Comparison of ENCODE assay signal across 9 cellular contexts in the genomic region with DNA sequence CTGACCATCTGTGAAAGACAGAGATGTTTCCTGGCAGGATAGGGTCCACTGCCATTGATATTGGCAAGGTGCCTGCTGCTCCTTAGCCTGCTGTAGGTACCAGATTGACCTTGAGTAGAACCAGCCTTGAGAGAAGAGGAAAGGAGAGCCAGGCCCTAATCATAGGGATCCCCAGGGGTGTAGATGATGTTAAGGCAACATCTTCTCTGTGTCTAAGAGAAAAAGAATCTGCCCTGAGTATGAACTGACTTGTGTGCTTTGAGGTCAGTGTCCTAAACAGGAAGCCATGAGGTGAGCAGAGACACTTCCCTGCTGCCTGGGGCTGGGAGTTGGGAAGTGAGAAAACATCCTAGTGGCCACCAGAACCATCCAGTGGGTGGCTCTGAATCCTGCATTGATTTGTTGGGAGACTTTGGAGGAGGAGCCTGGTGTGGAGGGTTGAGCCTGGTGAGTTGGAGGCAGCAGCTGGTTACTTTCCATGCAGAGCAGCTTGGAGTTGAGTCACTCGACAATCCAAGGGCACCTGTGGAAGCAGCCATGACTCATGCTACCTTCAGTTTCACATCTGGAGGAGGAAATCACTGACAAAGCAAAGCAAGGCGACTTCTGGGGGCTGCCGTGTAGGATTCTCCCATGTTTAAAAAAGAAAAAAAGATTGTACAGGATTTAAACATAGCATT. TPM values are rescaled to one million over a fixed set of nuclear protein-coding genes. Genes with fewer than 3 reads are reported as not detected.
DNase-seq lines count a peak whose midpoint lies in the region; ATAC-seq, FAIRE-seq and TF ChIP-seq lines count a peak whose summit lies in the region.
"Had no signal": no experiment of that assay in that cellular context is flagged by ENCODE, and none has a peak within 500 bp of the region (broad histone marks: within the 10 kb centered on the region; RNA-seq: fewer than 3 reads in every experiment).

No MANE protein-coding gene starts in this region.

- H3K9me3 Mint-ChIP-seq in endodermal cell (no peaks in the 10 kb centered on the region), nephron progenitor cell (no peaks in the 10 kb centered on the region)

- H3K9me3 ChIP-seq in WERI-Rb-1 (ENCODE audit: severe bottlenecking) = no peaks in the 10 kb centered on the region
- H3K9me3 ChIP-seq in endodermal cell (ENCODE audit: control insufficient read depth, low read length) = no peaks in the 10 kb centered on the region

- H3K4me3 Mint-ChIP-seq in endodermal cell = no peak overlapping the region
- H3K4me3 Mint-ChIP-seq in nephron progenitor cell = no peak overlapping the region

- DNase-seq in NCI-H82 (lab: John Stamatoyannopoulos, UW) (peak; percentile 53), NCI-H82 treated with DMSO at 0.1 percent for 48 hours (lab: John Stamatoyannopoulos, UW; ENCODE audit: unreplicated experiment) (no peak), WERI-Rb-1 (peak; percentile 35), endodermal cell (peak; percentile 90), nephron progenitor cell (no peak), urothelium cell line (ENCODE audit: low spot score) (peak; percentile 93)

- H3K27ac Mint-ChIP-seq in endodermal cell (peak overlapping the region; percentile 14), nephron progenitor cell (peak overlapping the region; percentile 95)

- H3K36me3 ChIP-seq in WERI-Rb-1 (no peaks in the 10 kb centered on the region), endodermal cell (ENCODE audit: control insufficient read depth, insufficient read depth, low read length) (no peaks in the 10 kb centered on the region)

- H3K36me3 Mint-ChIP-seq in endodermal cell (ENCODE audit: low read depth) = no peaks in the 10 kb centered on the region
- peaks cover 33% of the 10 kb centered on the region for H3K36me3 Mint-ChIP-seq in nephron progenitor cell (ENCODE audit: low read depth)

- H3K27ac ChIP-seq in WERI-Rb-1 = no peak overlapping the region
- no peak overlapping the region for H3K27ac ChIP-seq in endodermal cell (ENCODE audit: low read depth, low read length)
- H3K27ac ChIP-seq: C4-2B had no signal

- H3K4me3 ChIP-seq in WERI-Rb-1 (ENCODE audit: low read depth, low read length) (no peak overlapping the region), endodermal cell (ENCODE audit: low read length) (no peak overlapping the region)

- no peak for FAIRE-seq in urothelium cell line (lab: Jason Lieb, UNC)

- WGBS in endodermal cell (ENCODE audit: insufficient coverage in 1 of 2, insufficient read length in 1 of 2), 2 experiments = 44 to 74% methylated on average over 1 to 3 of the region's 3 CpGs

- H3K4me1 ChIP-seq in endodermal cell (ENCODE audit: control insufficient read depth, insufficient read depth, low read length) = no peaks in the 10 kb centered on the region

- no peaks in the 10 kb centered on the region for H3K27me3 Mint-ChIP-seq in endodermal cell (ENCODE audit: insufficient read depth)
- H3K27me3 Mint-ChIP-seq in nephron progenitor cell (ENCODE audit: low read depth, poor library complexity) = no peaks in the 10 kb centered on the region

- H3K27me3 ChIP-seq in WERI-Rb-1 (ENCODE audit: insufficient read depth, low read depth, severe bottlenecking) (no peaks in the 10 kb centered on the region), endodermal cell (ENCODE audit: control insufficient read depth, insufficient read depth, low read length, poor library complexity, severe bottlenecking) (no peaks in the 10 kb centered on the region)

- H3K4me1 Mint-ChIP-seq in endodermal cell = no peaks in the 10 kb centered on the region
- peaks cover 6% of the 10 kb centered on the region for H3K4me1 Mint-ChIP-seq in nephron progenitor cell

- no peak overlapping the region for H3K9ac ChIP-seq in endodermal cell (ENCODE audit: extremely low read depth, low read length, poor library complexity, severe bottlenecking)

- no peak for ATAC-seq in HG02840 (IDR thresholded peaks at IDR 0.05; ENCODE audit: low FRiP score, unreplicated experiment)
- ATAC-seq in HG03571 (IDR thresholded peaks at IDR 0.05; ENCODE audit: unreplicated experiment) = no peak

- no peak for TF ChIP-seq CTCF in WERI-Rb-1 (IDR thresholded peaks at IDR 0.05; ENCODE audit: low read depth, low read length)
- peak; percentile 40 for TF ChIP-seq CTCF in endodermal cell (conservative IDR thresholded peaks at IDR 0.05)
- no peak for TF ChIP-seq CTCF in nephron progenitor cell (IDR thresholded peaks at IDR 0.05)

RNA-seq across cellular contexts. Expression of a gene that starts 47.8 kb away (rescaled TPM):
- 10 to 100 TPM in 1 of 2 donors, 1 to 10 TPM in 1; 6.3 to 10.4 TPM for total RNA-seq in endodermal cell
- 35.8 TPM for polyA plus RNA-seq in endodermal cell (2013, experiment 1 of 2)
- polyA plus RNA-seq in endodermal cell (2013, experiment 2 of 2) = 35.6 TPM

Comparison
In these comparisons a context has a peak if more than half of its experiments do, and no peak if none do; other contexts are left out.
1. DNase-seq: peak in NCI-H82 (single experiment), WERI-Rb-1 (single experiment), endodermal cell (single experiment) and urothelium cell line (single experiment); none in NCI-H82 treated with DMSO at 0.1 percent for 48 hours (single experiment) and nephron progenitor cell (single experiment).